Comparison of ENCODE assay signal across 1 cellular context in genomic region chr14:72776701-72777255, GRCh38.
TF ChIP-seq lines count a peak whose summit lies in the region.

No MANE protein-coding gene starts in this region.

TF ChIP-seq in HepG2, 621 proteins besides CTCF, POLR2A, EP300 and RAD21 (continued from another document):
- peak; percentile 45 for TF ChIP-seq ZNF687 (CRISPR knock-in tag; IDR thresholded peaks at IDR 0.05)
- no peak; the same call in 1 of the 2 replicates for TF ChIP-seq ZNF30 (CRISPR knock-in tag; IDR thresholded peaks at IDR 0.05)
- TF ChIP-seq ZNF12 (CRISPR knock-in tag; IDR thresholded peaks at IDR 0.05): peak; percentile 63; the same call in 1 of the 2 replicates
- TF ChIP-seq GATA4 (IDR thresholded peaks at IDR 0.05; ENCODE audit: borderline replicate concordance, low read depth): peak; percentile 97
- peak; percentile 94 for TF ChIP-seq NCOA2 (CRISPR knock-in tag; IDR thresholded peaks at IDR 0.05)
- TF ChIP-seq, protein P1, sequence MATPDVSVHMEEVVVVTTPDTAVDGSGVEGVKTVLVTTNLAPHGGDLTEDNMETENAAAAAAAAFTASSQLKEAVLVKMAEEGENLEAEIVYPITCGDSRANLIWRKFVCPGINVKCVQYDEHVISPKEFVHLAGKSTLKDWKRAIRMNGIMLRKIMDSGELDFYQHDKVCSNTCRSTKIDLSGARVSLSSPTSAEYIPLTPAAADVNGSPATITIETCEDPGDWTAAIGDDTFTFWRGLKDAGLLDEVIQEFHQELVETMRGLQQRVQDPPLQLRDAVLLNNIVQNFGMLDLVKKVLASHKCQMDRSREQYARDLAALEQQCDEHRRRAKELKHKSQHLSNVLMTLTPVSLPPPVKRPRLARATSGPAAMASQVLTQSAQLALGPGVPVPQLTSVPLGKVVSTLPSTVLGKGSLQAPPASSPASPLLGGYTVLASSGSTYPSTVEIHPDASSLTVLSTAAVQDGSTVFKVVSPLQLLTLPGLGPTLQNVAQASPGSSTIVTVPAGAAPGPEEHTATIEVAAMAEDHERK (CRISPR knock-in tag; IDR thresholded peaks at IDR 0.05; ENCODE audit: low read depth): no peak
- peak; percentile 88 for TF ChIP-seq HOMEZ (CRISPR knock-in tag; IDR thresholded peaks at IDR 0.05; ENCODE audit: low read depth)
- TF ChIP-seq SALL1 (CRISPR knock-in tag; IDR thresholded peaks at IDR 0.05): peak; percentile 96
- TF ChIP-seq GABPA (IDR thresholded peaks at IDR 0.05; ENCODE audit: low read depth, low read length): no peak
- peak; percentile 55 for TF ChIP-seq GABPA (CRISPR knock-in tag; IDR thresholded peaks at IDR 0.05; ENCODE audit: low read depth)
- TF ChIP-seq, protein P2, sequence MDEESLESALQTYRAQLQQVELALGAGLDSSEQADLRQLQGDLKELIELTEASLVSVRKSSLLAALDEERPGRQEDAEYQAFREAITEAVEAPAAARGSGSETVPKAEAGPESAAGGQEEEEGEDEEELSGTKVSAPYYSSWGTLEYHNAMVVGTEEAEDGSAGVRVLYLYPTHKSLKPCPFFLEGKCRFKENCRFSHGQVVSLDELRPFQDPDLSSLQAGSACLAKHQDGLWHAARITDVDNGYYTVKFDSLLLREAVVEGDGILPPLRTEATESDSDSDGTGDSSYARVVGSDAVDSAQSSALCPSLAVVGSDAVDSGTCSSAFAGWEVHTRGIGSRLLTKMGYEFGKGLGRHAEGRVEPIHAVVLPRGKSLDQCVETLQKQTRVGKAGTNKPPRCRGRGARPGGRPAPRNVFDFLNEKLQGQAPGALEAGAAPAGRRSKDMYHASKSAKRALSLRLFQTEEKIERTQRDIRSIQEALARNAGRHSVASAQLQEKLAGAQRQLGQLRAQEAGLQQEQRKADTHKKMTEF (CRISPR knock-in tag; IDR thresholded peaks at IDR 0.05): peak; percentile 74; the same call in 1 of the 2 replicates
- TF ChIP-seq FOXO1 (CRISPR knock-in tag; IDR thresholded peaks at IDR 0.05): peak; percentile 91
